16 cellular contexts compared by ENCODE assay signal in genomic region chr12:46477541-46477940, GRCh38.
"Had no signal": no experiment of that assay in that cellular context is flagged by ENCODE, and none has a peak within 500 bp of the region (broad histone marks: within the 10 kb centered on the region; RNA-seq: fewer than 3 reads in every experiment).

No MANE protein-coding gene starts in this region.

- H3K27me3 Mint-ChIP-seq: activated CD4-positive, alpha-beta memory T cell treated with anti-CD3 and anti-CD28 coated beads, Interleukin-2, amount 10 ng/mL, durations not matched to agents 7 days and 5 days; activated naive CD8-positive, alpha-beta T cell; activated T-cell treated with anti-CD3 and anti-CD28 coated beads, Interleukin-2, amount 50 U/mL, for 24 hours; naive B cell; progenitor cell of endocrine pancreas had no signal

- DNase-seq: activated CD4-positive, alpha-beta memory T cell treated with anti-CD3 and anti-CD28 coated beads, Interleukin-2, amount 10 ng/mL, durations not matched to agents 7 days and 5 days; activated CD4-positive, CD25-positive, alpha-beta regulatory T cell treated with anti-CD3 and anti-CD28 coated beads, Interleukin-2, amount 50 U/mL, for 72 hours; activated gamma-delta T cell treated with Interleukin-2 at 50 U/mL for 16 hours; activated T-cell treated with anti-CD3 and anti-CD28 coated beads, Interleukin-2, amount 50 U/mL, for 24 hours; amniotic stem cell; naive B cell; nucleus accumbens; stimulated activated CD4-positive, alpha-beta T cell treated with anti-CD3 and anti-CD28 coated beads, Interleukin-15, amount 100 ng/mL, for 24 hours; stimulated activated CD4-positive, alpha-beta T cell treated with anti-CD3 and anti-CD28 coated beads, Interleukin-4, amount 100 ng/mL, for 1 hour; stimulated activated naive CD4-positive, alpha-beta T cell treated with Interleukin-2 at 50 U/mL for 16 hours; T-helper 9 cell; transverse colon had no signal

- H3K9me3 Mint-ChIP-seq: activated CD4-positive, alpha-beta memory T cell treated with anti-CD3 and anti-CD28 coated beads, Interleukin-2, amount 10 ng/mL, durations not matched to agents 7 days and 5 days; activated T-cell treated with anti-CD3 and anti-CD28 coated beads, Interleukin-2, amount 50 U/mL, for 24 hours had no signal

- H3K27ac Mint-ChIP-seq: activated CD4-positive, alpha-beta memory T cell treated with anti-CD3 and anti-CD28 coated beads, Interleukin-2, amount 10 ng/mL, durations not matched to agents 7 days and 5 days; activated naive CD8-positive, alpha-beta T cell; activated T-cell treated with anti-CD3 and anti-CD28 coated beads, Interleukin-2, amount 50 U/mL, for 24 hours; progenitor cell of endocrine pancreas had no signal

- H3K4me3 Mint-ChIP-seq: activated CD4-positive, alpha-beta memory T cell treated with anti-CD3 and anti-CD28 coated beads, Interleukin-2, amount 10 ng/mL, durations not matched to agents 7 days and 5 days; activated naive CD8-positive, alpha-beta T cell; activated T-cell treated with anti-CD3 and anti-CD28 coated beads, Interleukin-2, amount 50 U/mL, for 24 hours; naive B cell had no signal

- ATAC-seq: esophagus mucosa, left lobe of liver had no signal
